Comparison of ENCODE assay signal across 20 cellular contexts in genomic region chr11:121240650-121241299, GRCh38. TPM values are rescaled to one million over a fixed set of nuclear protein-coding genes. Genes with fewer than 3 reads are reported as not detected.
DNase-seq lines count a peak whose midpoint lies in the region; ATAC-seq and TF ChIP-seq lines count a peak whose summit lies in the region.
"Had no signal": no experiment of that assay in that cellular context is flagged by ENCODE, and none has a peak within 500 bp of the region (broad histone marks: within the 10 kb centered on the region; RNA-seq: fewer than 3 reads in every experiment).

No MANE protein-coding gene starts in this region.

- BruUV-seq in A673 (replicated peaks; lab: Mats Ljungman, UMichigan), result no TSS peak

- H3K9me3 ChIP-seq in A673 (ENCODE audit: low read depth, low read length, poor library complexity, severe bottlenecking) (peaks cover 3% of the 10 kb centered on the region), GM23248 (ENCODE audit: low read depth) (no peaks in the 10 kb centered on the region), WERI-Rb-1 (ENCODE audit: severe bottlenecking) (no peaks in the 10 kb centered on the region), left lung (no peaks in the 10 kb centered on the region), prostate gland (no peaks in the 10 kb centered on the region), testis (no peaks in the 10 kb centered on the region)
- H3K9me3 ChIP-seq: colonic mucosa, lower lobe of right lung, pancreas, vagina had no signal

- CTCF ChIA-PET in A673 (lab: Charles Lee), result no interaction called here

- H3K27ac ChIP-seq in A673 (ENCODE audit: low read depth, low read length, poor library complexity, severe bottlenecking) (no peak overlapping the region), GM23248 (no peak overlapping the region), WERI-Rb-1 (peak overlapping the region; percentile 35), left lung (no peak overlapping the region), prostate gland (no peak overlapping the region), testis (no peak overlapping the region)
- H3K27ac ChIP-seq: colonic mucosa, lower lobe of right lung, pancreas, vagina had no signal

- in situ Hi-C loops in GM23248 (cut with MboI), result no loop called here

- H3K36me3 ChIP-seq in A673 (ENCODE audit: insufficient read depth, low read length, poor library complexity, severe bottlenecking) (no peaks in the 10 kb centered on the region), GM23248 (ENCODE audit: low read depth) (no peaks in the 10 kb centered on the region), WERI-Rb-1 (no peaks in the 10 kb centered on the region), left lung (no peaks in the 10 kb centered on the region), prostate gland (no peaks in the 10 kb centered on the region), testis (ENCODE audit: low read depth, missing control alignments) (no peaks in the 10 kb centered on the region)
- H3K36me3 ChIP-seq: colonic mucosa, lower lobe of right lung, pancreas, vagina had no signal

- TF ChIP-seq POLR2A in prostate gland (IDR thresholded peaks at IDR 0.05), result no peak
- no peak for TF ChIP-seq POLR2A in testis (IDR thresholded peaks at IDR 0.05)

- TF ChIP-seq CTCF in A673 (conservative IDR thresholded peaks at IDR 0.05; ENCODE audit: low read depth, low read length) (no peak), WERI-Rb-1 (IDR thresholded peaks at IDR 0.05; ENCODE audit: low read depth, low read length) (no peak), left lung (IDR thresholded peaks at IDR 0.05) (no peak), prostate gland (IDR thresholded peaks at IDR 0.05) (no peak), testis (IDR thresholded peaks at IDR 0.05) (no peak)

- H3F3A ChIP-seq in GM23248 (ENCODE audit: insufficient read depth), result peaks cover 5% of the 10 kb centered on the region; the same call in 1 of the 2 replicates

- H3K9ac ChIP-seq in GM23248, result no peak overlapping the region

- no peaks in the 10 kb centered on the region for H3K79me2 ChIP-seq in GM23248 (ENCODE audit: insufficient read depth)

- intact Hi-C loops in A673 (cut with micrococcal nuclease; ENCODE audit: unreplicated experiment) (no loop called here), left lung (cut with DNase I) (no loop called here), prostate gland (cut with DNase I) (no loop called here), testis (cut with DNase I; ENCODE audit: low total_unique reads) (no loop called here)

- peak; percentile 39 for DNase-seq in A673 (ENCODE audit: low spot score)
- DNase-seq in GM23248, result peak; percentile 47
- no peak for DNase-seq in WERI-Rb-1
- no peak for DNase-seq in left lung
- DNase-seq in HK-2 (ENCODE audit: unreplicated experiment), result no peak
- DNase-seq in DMS79 (lab: John Stamatoyannopoulos, UW), result no peak
- no peak for DNase-seq in prostate gland (ENCODE audit: low spot score)
- DNase-seq in testis, result no peak
- DNase-seq: ACHN; activated B cell treated with CpG ODN at 0.5 μM for 24 hours; activated naive CD4-positive, alpha-beta T cell treated with anti-CD3 and anti-CD28 coated beads, Interleukin-2, amount 10 ng/mL, durations not matched to agents 7 days and 5 days; activated T-cell treated with anti-CD3 and anti-CD28 coated beads, Interleukin-2, amount 50 U/mL, for 4 hours; anterior cingulate cortex; colonic mucosa; lower lobe of right lung; NCI-H1694 treated with DMSO at 0.1 percent for 48 hours; pancreas; stimulated activated CD4-positive, alpha-beta T cell treated with anti-CD3 and anti-CD28 coated beads, Interleukin-2, amount 100 ng/mL, for 48 hours; T-cell had no signal

- peak; percentile 31 for ATAC-seq in left lung
- ATAC-seq: activated T-cell treated with anti-CD3 and anti-CD28 coated beads, Interleukin-2, amount 50 U/mL, for 4 hours; lower lobe of right lung; pancreas; T-cell had no signal

- H3K4me1 ChIP-seq in A673 (ENCODE audit: insufficient read depth, low read length, poor library complexity, severe bottlenecking), result peaks cover 19% of the 10 kb centered on the region
- H3K4me1 ChIP-seq in GM23248 (ENCODE audit: insufficient read depth), result peaks cover 37% of the 10 kb centered on the region
- H3K4me1 ChIP-seq in left lung, result peaks cover 0 to 6% of the 10 kb centered on the region in 2 donors
- peaks cover 7% of the 10 kb centered on the region for H3K4me1 ChIP-seq in prostate gland (replicated peaks)
- H3K4me1 ChIP-seq in testis, result peaks cover 6% of the 10 kb centered on the region
- H3K4me1 ChIP-seq: colonic mucosa, pancreas had no signal

- POLR2A ChIA-PET in A673 (lab: Charles Lee; ENCODE audit: low non-redundant PET), result interaction anchor here (0.6 kb wide), 1 partner anchor 108 kb away, joined by 3 read pairs; no protein-coding TSS in a partner anchor

- H3K9me2 ChIP-seq in GM23248 (ENCODE audit: insufficient read depth), result no peaks in the 10 kb centered on the region

- no peak overlapping the region for H2AFZ ChIP-seq in GM23248

- H3K27me3 ChIP-seq in A673 (replicated peaks; ENCODE audit: insufficient read depth, low read depth, low read length, poor library complexity) (no peaks in the 10 kb centered on the region), GM23248 (replicated peaks; ENCODE audit: insufficient read depth) (peaks cover 6% of the 10 kb centered on the region; the same call in 1 of the 2 replicates), WERI-Rb-1 (ENCODE audit: insufficient read depth, low read depth, severe bottlenecking) (no peaks in the 10 kb centered on the region), left lung (no peaks in the 10 kb centered on the region), prostate gland (replicated peaks; ENCODE audit: insufficient read depth) (no peaks in the 10 kb centered on the region), testis (no peaks in the 10 kb centered on the region)
- H3K27me3 ChIP-seq: colonic mucosa, vagina had no signal

- no peak overlapping the region for H3K4me2 ChIP-seq in GM23248 (ENCODE audit: unreplicated experiment)

- no peaks in the 10 kb centered on the region for H4K20me1 ChIP-seq in GM23248 (ENCODE audit: insufficient read depth)

- no peak overlapping the region for H3K4me3 ChIP-seq in A673 (ENCODE audit: low read depth, low read length, poor library complexity, severe bottlenecking)
- no peak overlapping the region for H3K4me3 ChIP-seq in GM23248
- H3K4me3 ChIP-seq in WERI-Rb-1 (ENCODE audit: low read depth, low read length), result no peak overlapping the region
- H3K4me3 ChIP-seq in left lung, result no peak overlapping the region
- no peak overlapping the region for H3K4me3 ChIP-seq in prostate gland
- H3K4me3 ChIP-seq in testis, result no peak overlapping the region
- H3K4me3 ChIP-seq: colonic mucosa, lower lobe of right lung, pancreas, vagina had no signal

- WGBS in GM23248 (ENCODE audit: low coverage in 1 of 2, low lambda C conversion rate in 2 of 2, missing lambda C conversion rate in 2 of 2), 2 experiments, result 72 to 75% methylated on average over 9 of the region's 9 CpGs
- 61% methylated on average over 9 of the region's 9 CpGs for WGBS in prostate gland
- 80 to 87% methylated on average over 8 to 9 of the region's 9 CpGs for WGBS in testis, 2 donors

RNA-seq across cellular contexts. Expression of gene SC5D, which starts 51.8 kb away (rescaled TPM):
- 64.7 and 82.5 TPM in 2 replicates for total RNA-seq in A673 (2021)
- 25.5 and 32.7 TPM in 2 replicates for total RNA-seq in GM23248 (2014; rRNA removed; shearing (Covaris generic))
- 27.7 and 28.4 TPM in 2 replicates for polyA plus RNA-seq in GM23248 (2016; fragmentation: Nextera tagmentation; extraction: Ambion mirVana)
- 10 to 100 TPM; 60.4 to 79.1 TPM for total RNA-seq in left lung
- total RNA-seq in prostate gland, result 10 to 100 TPM; 61.6 to 86.6 TPM
- total RNA-seq in testis, result 10 to 100 TPM; 41.3 to 46.4 TPM
- 34.6 TPM for polyA plus RNA-seq in testis (ENCODE audit: insufficient read depth, low read depth, low replicate concordance)

Comparison
In these comparisons a context has a peak if more than half of its experiments do, and no peak if none do; other contexts are left out.
1. DNase-seq: peak in A673 (single experiment) and GM23248 (single experiment); none in WERI-Rb-1 (single experiment), left lung (0 of 2), HK-2 (single experiment), DMS79 (single experiment), prostate gland (single experiment) and testis (single experiment).